Comparison of ENCODE assay signal across 13 cellular contexts in the genomic region with DNA sequence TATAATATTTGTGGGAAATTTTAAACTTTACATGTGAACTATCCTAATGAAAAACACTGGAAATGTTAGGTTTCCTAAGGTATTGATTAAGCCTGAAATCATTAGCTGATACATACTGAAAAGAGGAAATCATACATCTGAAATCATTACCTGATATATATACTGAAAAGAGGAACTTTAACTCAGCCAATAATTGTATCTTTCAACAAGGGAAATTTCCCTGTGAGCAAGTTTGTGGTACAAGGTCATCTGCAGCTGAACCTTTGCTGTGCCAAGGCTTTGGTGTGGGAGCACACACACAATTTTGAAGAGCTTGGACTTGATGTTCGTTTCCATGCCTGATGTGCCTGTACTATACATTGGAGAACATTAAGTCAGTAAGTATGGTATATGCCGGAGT.
A peak's percentile ranks its signal among the peaks of the same experiment; 100 is the strongest.
DNase-seq lines count a peak whose midpoint lies in the region; ATAC-seq and TF ChIP-seq lines count a peak whose summit lies in the region.
"Had no signal": no experiment of that assay in that cellular context is flagged by ENCODE, and none has a peak within 500 bp of the region (broad histone marks: within the 10 kb centered on the region; RNA-seq: fewer than 3 reads in every experiment).

No MANE protein-coding gene starts in this region.

- no peak overlapping the region for H2AFZ ChIP-seq in GM23338

- POLR2A ChIA-PET in activated CD4-positive, alpha-beta T cell treated with anti-CD3 and anti-CD28 coated beads for 36 hours (lab: Charles Lee), result no interaction called here

- no peak overlapping the region for H3K4me2 ChIP-seq in GM23338

- no peaks in the 10 kb centered on the region for H3K27me3 ChIP-seq in GM23338 (ENCODE audit: insufficient read depth)
- H3K27me3 ChIP-seq: right atrium auricular region had no signal

- CTCF ChIA-PET in activated CD4-positive, alpha-beta T cell treated with anti-CD3 and anti-CD28 coated beads for 36 hours (lab: Charles Lee), result no interaction called here

- peak overlapping the region; percentile 66 for H3K27ac Mint-ChIP-seq in activated T-helper 2 cell treated with anti-CD3 and anti-CD28 coated beads, Interferon-gamma antibody, Interleukin-2, Interleukin-4, amounts not matched to agents 10 μg/mL and 5 μg/mL and 100 μg/mL, durations not matched to agents 14 hours and 24 hours and 36 hours
- no peak overlapping the region for H3K27ac Mint-ChIP-seq in GM23338
- no peak overlapping the region for H3K27ac Mint-ChIP-seq in activated CD4-positive, alpha-beta T cell treated with anti-CD3 and anti-CD28 coated beads for 36 hours
- H3K27ac Mint-ChIP-seq: dendritic cell treated with granulocyte-macrophage colony-stimulating factor and Interleukin-4, amounts not matched to agents 40 ng/mL and 50 ng/mL, for 4 days had no signal

- no peak overlapping the region for H3K4me3 Mint-ChIP-seq in activated T-helper 2 cell treated with anti-CD3 and anti-CD28 coated beads, Interferon-gamma antibody, Interleukin-2, Interleukin-4, amounts not matched to agents 10 μg/mL and 5 μg/mL and 100 μg/mL, durations not matched to agents 14 hours and 24 hours and 36 hours (ENCODE audit: low read depth)
- no peak overlapping the region for H3K4me3 Mint-ChIP-seq in GM23338
- no peak overlapping the region for H3K4me3 Mint-ChIP-seq in activated CD4-positive, alpha-beta T cell treated with anti-CD3 and anti-CD28 coated beads for 36 hours

- H3K9me3 Mint-ChIP-seq in activated T-helper 2 cell treated with anti-CD3 and anti-CD28 coated beads, Interferon-gamma antibody, Interleukin-2, Interleukin-4, amounts not matched to agents 10 μg/mL and 5 μg/mL and 100 μg/mL, durations not matched to agents 14 hours and 24 hours and 36 hours, result peaks cover 6% of the 10 kb centered on the region
- peaks cover 4% of the 10 kb centered on the region for H3K9me3 Mint-ChIP-seq in GM23338
- peaks cover 8% of the 10 kb centered on the region for H3K9me3 Mint-ChIP-seq in activated CD4-positive, alpha-beta T cell treated with anti-CD3 and anti-CD28 coated beads for 36 hours (ENCODE audit: low read depth)
- H3K9me3 Mint-ChIP-seq: dendritic cell treated with granulocyte-macrophage colony-stimulating factor and Interleukin-4, amounts not matched to agents 40 ng/mL and 50 ng/mL, for 4 days had no signal

- no peak overlapping the region for H3K27ac ChIP-seq in GM23338 (ENCODE audit: low read depth)
- H3K27ac ChIP-seq: right atrium auricular region had no signal

- H3K36me3 ChIP-seq in GM23338 (ENCODE audit: insufficient read depth), result no peaks in the 10 kb centered on the region
- H3K36me3 ChIP-seq: right atrium auricular region had no signal

- no peaks in the 10 kb centered on the region for H3K9me2 ChIP-seq in GM23338 (ENCODE audit: insufficient read depth)

- H4K20me1 ChIP-seq in GM23338 (replicated peaks; ENCODE audit: insufficient read depth), result no peaks in the 10 kb centered on the region

- peaks cover 14% of the 10 kb centered on the region for H3K4me1 Mint-ChIP-seq in activated T-helper 2 cell treated with anti-CD3 and anti-CD28 coated beads, Interferon-gamma antibody, Interleukin-2, Interleukin-4, amounts not matched to agents 10 μg/mL and 5 μg/mL and 100 μg/mL, durations not matched to agents 14 hours and 24 hours and 36 hours (ENCODE audit: low read depth)
- H3K4me1 Mint-ChIP-seq in GM23338, result peaks cover 27% of the 10 kb centered on the region
- peaks cover 16% of the 10 kb centered on the region for H3K4me1 Mint-ChIP-seq in activated CD4-positive, alpha-beta T cell treated with anti-CD3 and anti-CD28 coated beads for 36 hours

- DNase-seq in CD1c-positive myeloid dendritic cell (ENCODE audit: extremely low spot score) (peak; percentile 33), GM23338 (ENCODE audit: low spot score) (no peak), NCI-H510A (lab: John Stamatoyannopoulos, UW) (no peak)
- DNase-seq in activated T-helper 2 cell treated with anti-CD3 and anti-CD28 coated beads, Interferon-gamma antibody, Interleukin-2, Interleukin-4, amounts not matched to agents 10 μg/mL and 5 μg/mL and 100 μg/mL, durations not matched to agents 14 hours and 24 hours and 36 hours (ENCODE audit: low spot score), result no peak
- no peak for DNase-seq in activated CD4-positive, alpha-beta T cell treated with anti-CD3 and anti-CD28 coated beads for 36 hours
- DNase-seq: activated gamma-delta T cell treated with Interleukin-2 at 50 U/mL for 16 hours, C1 segment of cervical spinal cord had no signal

- H3K4me3 ChIP-seq in GM23338, result no peak overlapping the region
- H3K4me3 ChIP-seq: lung, right atrium auricular region had no signal

- no peaks in the 10 kb centered on the region for H3K36me3 Mint-ChIP-seq in activated T-helper 2 cell treated with anti-CD3 and anti-CD28 coated beads, Interferon-gamma antibody, Interleukin-2, Interleukin-4, amounts not matched to agents 10 μg/mL and 5 μg/mL and 100 μg/mL, durations not matched to agents 14 hours and 24 hours and 36 hours (ENCODE audit: low read depth)
- peaks cover 17% of the 10 kb centered on the region for H3K36me3 Mint-ChIP-seq in GM23338 (ENCODE audit: low read depth)
- H3K36me3 Mint-ChIP-seq in activated CD4-positive, alpha-beta T cell treated with anti-CD3 and anti-CD28 coated beads for 36 hours (ENCODE audit: low read depth), result peaks cover 4% of the 10 kb centered on the region

- H3K27me3 Mint-ChIP-seq in activated T-helper 2 cell treated with anti-CD3 and anti-CD28 coated beads, Interferon-gamma antibody, Interleukin-2, Interleukin-4, amounts not matched to agents 10 μg/mL and 5 μg/mL and 100 μg/mL, durations not matched to agents 14 hours and 24 hours and 36 hours (ENCODE audit: low read depth), result no peaks in the 10 kb centered on the region
- no peaks in the 10 kb centered on the region for H3K27me3 Mint-ChIP-seq in GM23338 (ENCODE audit: insufficient read depth, low read depth, poor library complexity)
- H3K27me3 Mint-ChIP-seq in activated CD4-positive, alpha-beta T cell treated with anti-CD3 and anti-CD28 coated beads for 36 hours, result no peaks in the 10 kb centered on the region
- H3K27me3 Mint-ChIP-seq: dendritic cell treated with granulocyte-macrophage colony-stimulating factor and Interleukin-4, amounts not matched to agents 40 ng/mL and 50 ng/mL, for 4 days had no signal

- H3K4me1 ChIP-seq in GM23338 (ENCODE audit: insufficient read depth), result 0 out of 2 replicates have a peak, but pooled peaks cover 8% of the 10 kb centered on the region
- H3K4me1 ChIP-seq: right atrium auricular region had no signal

- TF ChIP-seq CTCF in GM23338 (conservative IDR thresholded peaks at IDR 0.05; ENCODE audit: low read depth in 2 of 2), result no peak

- ATAC-seq in GM18909 (IDR thresholded peaks at IDR 0.05; ENCODE audit: poor library complexity, unreplicated experiment) (peak; percentile 68), HG03108 (IDR thresholded peaks at IDR 0.05; ENCODE audit: unreplicated experiment) (peak; percentile 59), GM18520 (IDR thresholded peaks at IDR 0.05; ENCODE audit: unreplicated experiment) (no peak), GM23338 (no peak)
- ATAC-seq in activated CD4-positive, alpha-beta T cell treated with anti-CD3 and anti-CD28 coated beads for 36 hours, result no peak

- H3F3A ChIP-seq in GM23338 (replicated peaks; ENCODE audit: low read depth), result 0 out of 2 replicates have a peak, but pooled peaks cover 2% of the 10 kb centered on the region

- H3K79me2 ChIP-seq in GM23338 (replicated peaks; ENCODE audit: insufficient read depth), result no peaks in the 10 kb centered on the region

- intact Hi-C loops in activated T-helper 2 cell treated with anti-CD3 and anti-CD28 coated beads, Interferon-gamma antibody, Interleukin-2, Interleukin-4, amounts not matched to agents 10 μg/mL and 5 μg/mL and 100 μg/mL, durations not matched to agents 14 hours and 24 hours and 36 hours (cut with micrococcal nuclease), result loop anchor here (1.0 to 5.0 kb wide), 2 partner anchors 20 to 164 kb away; no protein-coding TSS in a partner anchor
- intact Hi-C loops in activated CD4-positive, alpha-beta T cell treated with anti-CD3 and anti-CD28 coated beads for 36 hours (cut with DNase I, micrococcal nuclease), result no loop called here

TF ChIP-seq in GM23338, 12 proteins besides CTCF, POLR2A, EP300 and RAD21 (continues in another document):
- TF ChIP-seq NANOG (IDR thresholded peaks at IDR 0.05; ENCODE audit: borderline replicate concordance) (no peak), CREB1 (CRISPR knock-in tag; IDR thresholded peaks at IDR 0.05; ENCODE audit: low read depth) (no peak), JUNB (IDR thresholded peaks at IDR 0.05; ENCODE audit: unreplicated experiment) (no peak)

Comparison
In these comparisons a context has a peak if more than half of its experiments do, and no peak if none do; other contexts are left out.
1. ATAC-seq: peak in GM18909 (single experiment) and HG03108 (single experiment); none in GM18520 (single experiment), GM23338 (single experiment) and activated CD4-positive, alpha-beta T cell treated with anti-CD3 and anti-CD28 coated beads for 36 hours (single experiment).